Comparison of ENCODE assay signal across 9 cellular contexts in the genomic region with DNA sequence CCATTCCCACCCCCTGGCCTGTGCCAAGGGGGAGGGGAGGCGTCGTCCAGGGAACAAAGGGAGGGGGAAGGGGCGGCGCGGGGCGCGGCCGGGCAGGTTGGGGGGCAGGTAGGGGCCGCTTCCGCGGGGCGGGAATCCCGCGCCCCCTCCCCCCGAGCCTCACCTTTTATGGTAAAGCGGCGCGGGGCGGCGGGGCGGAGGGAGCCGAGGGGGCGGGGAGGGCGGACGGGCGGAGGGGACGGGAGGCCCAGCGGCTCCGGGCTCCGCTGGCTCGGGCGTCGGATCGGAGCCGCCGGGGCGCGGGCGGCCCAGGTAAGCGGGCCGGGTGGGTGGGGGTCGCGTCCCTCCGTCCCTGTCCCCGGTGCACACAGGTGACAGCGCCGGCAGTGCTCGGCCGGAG. TPM values are rescaled to one million over a fixed set of nuclear protein-coding genes. Genes with fewer than 3 reads are reported as not detected.
DNase-seq lines count a peak whose midpoint lies in the region; ATAC-seq and TF ChIP-seq lines count a peak whose summit lies in the region.
"Had no signal": no experiment of that assay in that cellular context is flagged by ENCODE, and none has a peak within 500 bp of the region (broad histone marks: within the 10 kb centered on the region; RNA-seq: fewer than 3 reads in every experiment).

TSS of gene FBLIM1 (plus strand) at position 259 of the 400 bp plus-strand sequence. CDS start 6,189 bp downstream, outside the sequence.

- CTCF ChIA-PET in RWPE1 (lab: Yijun Ruan, JAX), result no interaction called here

- H3K27me3 Mint-ChIP-seq in nephron (ENCODE audit: low read depth), result peaks cover under 1% of the 10 kb centered on the region

- H3K27ac ChIP-seq in RWPE1, result peak within 1 kb of the TSS; percentile 98

- peak within 1 kb of the TSS; percentile 78 to 97 (median 94) for H3K27ac Mint-ChIP-seq in nephron

- TF ChIP-seq CTCF in RWPE1 (conservative IDR thresholded peaks at IDR 0.05; ENCODE audit: low read depth) (no peak), fibroblast of mammary gland (conservative IDR thresholded peaks at IDR 0.05; ENCODE audit: control insufficient read depth, insufficient read depth, low read depth, low read length) (no peak), nephron (IDR thresholded peaks at IDR 0.05; ENCODE audit: unreplicated experiment in 3 of 3) (no peak)

- H3K4me3 ChIP-seq in fibroblast of mammary gland (ENCODE audit: control insufficient read depth, low read depth, low read length), result peak within 1 kb of the TSS; percentile 59
- H3K4me3 ChIP-seq: K562 had no signal

- DNase-seq in Daoy (ENCODE audit: low read depth), result peak; percentile 47
- peak; percentile 48 for DNase-seq in RWPE1 (ENCODE audit: low spot score)
- no peak for DNase-seq in fibroblast of mammary gland (ENCODE audit: low read depth)
- DNase-seq in SHP77 (lab: John Stamatoyannopoulos, UW), result no peak
- DNase-seq in activated CD4-positive, alpha-beta T cell treated with anti-CD3 and anti-CD28 coated beads for 4 hours, result no peak

- no peaks in the 10 kb centered on the region for H3K9me3 Mint-ChIP-seq in nephron

- POLR2A ChIA-PET in RWPE1 (lab: Yijun Ruan, JAX; ENCODE audit: low non-redundant PET), result no interaction called here

- ATAC-seq in HG03175 (IDR thresholded peaks at IDR 0.05; ENCODE audit: unreplicated experiment) (no peak), GM21737 (IDR thresholded peaks at IDR 0.05; ENCODE audit: unreplicated experiment) (no peak)

- H3K4me3 Mint-ChIP-seq in nephron, result peak within 1 kb of the TSS; percentile 90 to 95 (median 95)

- peaks cover 31% of the 10 kb centered on the region for H3K4me1 Mint-ChIP-seq in nephron

- peaks cover 9% of the 10 kb centered on the region for H3K36me3 Mint-ChIP-seq in nephron (ENCODE audit: low read depth)

RNA-seq across cellular contexts. Expression of gene FBLIM1, which starts in this region (rescaled TPM):
- 42.1 and 59.7 TPM in 2 replicates for total RNA-seq in Daoy (2014; rRNA removed; shearing (Covaris generic))

Comparison
In these comparisons a context has a peak if more than half of its experiments do, and no peak if none do; other contexts are left out.
1. DNase-seq: peak in Daoy (single experiment) and RWPE1 (single experiment); none in fibroblast of mammary gland (single experiment), SHP77 (0 of 2) and activated CD4-positive, alpha-beta T cell treated with anti-CD3 and anti-CD28 coated beads for 4 hours (0 of 2).